Comparison of ENCODE assay signal across 1 cellular context in the genomic region with DNA sequence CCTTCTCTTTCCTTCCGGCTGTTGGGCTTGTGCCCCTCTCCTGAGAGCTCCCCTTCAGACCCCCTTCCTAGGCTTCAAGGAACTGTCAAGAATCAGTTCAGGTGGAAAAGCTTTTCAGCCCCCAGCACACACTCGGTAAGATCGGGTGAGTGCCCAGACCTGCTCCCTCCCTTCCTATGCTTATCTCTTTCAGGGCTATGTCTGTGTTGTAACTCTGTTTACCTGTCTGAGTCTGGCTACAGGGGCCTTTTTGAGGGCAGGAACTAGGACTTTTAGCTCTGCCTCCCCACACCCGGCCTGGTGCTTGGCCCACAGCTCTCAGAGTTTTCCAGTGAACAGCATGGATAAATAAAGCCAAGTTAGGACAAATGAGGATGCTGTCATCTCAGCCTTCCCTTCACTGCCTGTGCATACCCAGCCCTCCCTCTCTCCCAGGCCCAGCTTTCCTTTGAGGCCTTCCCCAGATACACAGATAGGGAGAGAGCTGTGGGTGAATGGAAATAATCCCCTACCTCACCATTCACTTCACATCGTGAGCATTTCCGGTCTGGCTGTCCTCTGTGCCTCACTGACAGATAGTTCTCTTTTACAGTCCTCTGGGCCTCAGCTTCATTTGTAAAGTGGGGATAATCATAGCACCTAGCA.
TF ChIP-seq lines count a peak whose summit lies in the region.

No MANE protein-coding gene starts in this region.

TF ChIP-seq in HepG2, 621 proteins besides CTCF, POLR2A, EP300 and RAD21 (continued from another document and continues in another):
- TF ChIP-seq E2F1 (CRISPR knock-in tag; IDR thresholded peaks at IDR 0.05) (no peak), ZNF34 (CRISPR knock-in tag; IDR thresholded peaks at IDR 0.05; ENCODE audit: borderline replicate concordance) (no peak), ZNF556 (CRISPR knock-in tag; IDR thresholded peaks at IDR 0.05; ENCODE audit: borderline replicate concordance) (peak; percentile 40; the same call in 1 of the 2 replicates), ZNF3 (CRISPR knock-in tag; IDR thresholded peaks at IDR 0.05) (no peak), SMARCE1 (IDR thresholded peaks at IDR 0.05; ENCODE audit: borderline replicate concordance) (no peak), ZNF616 (CRISPR knock-in tag; IDR thresholded peaks at IDR 0.05; ENCODE audit: low read depth) (no peak), SOX5 (CRISPR knock-in tag; IDR thresholded peaks at IDR 0.05; ENCODE audit: borderline replicate concordance) (peak; percentile 80; the same call in 1 of the 2 replicates), PHB2 (IDR thresholded peaks at IDR 0.05; ENCODE audit: partially characterized antibody) (no peak), AGO1 (IDR thresholded peaks at IDR 0.05; ENCODE audit: low read depth, low read length, poor library complexity, severe bottlenecking) (no peak), ZFP36 (IDR thresholded peaks at IDR 0.05; ENCODE audit: borderline replicate concordance, low read depth, low read length, partially characterized antibody) (no peak), ZNF274 (CRISPR knock-in tag; IDR thresholded peaks at IDR 0.05) (no peak), KAT2B (IDR thresholded peaks at IDR 0.05; ENCODE audit: borderline replicate concordance, low read depth, low read length) (no peak), NCOA5 (CRISPR knock-in tag; IDR thresholded peaks at IDR 0.05) (no peak), ZFYVE20 (CRISPR knock-in tag; IDR thresholded peaks at IDR 0.05; ENCODE audit: borderline replicate concordance, low read depth) (no peak), MAFG (CRISPR knock-in tag; IDR thresholded peaks at IDR 0.05) (no peak), SIX1 (CRISPR knock-in tag; IDR thresholded peaks at IDR 0.05; ENCODE audit: borderline replicate concordance) (peak; percentile 85), ZNF318 (CRISPR knock-in tag; IDR thresholded peaks at IDR 0.05) (no peak; the same call in 1 of the 2 replicates), GATA4 (IDR thresholded peaks at IDR 0.05; ENCODE audit: borderline replicate concordance, low read depth) (peak; percentile 92), ZSCAN12 (CRISPR knock-in tag; IDR thresholded peaks at IDR 0.05) (no peak), SRY (CRISPR knock-in tag; IDR thresholded peaks at IDR 0.05) (no peak), ZNF30 (CRISPR knock-in tag; IDR thresholded peaks at IDR 0.05) (no peak), ZNF746 (CRISPR knock-in tag; IDR thresholded peaks at IDR 0.05) (peak; percentile 85), ZNF354B (CRISPR knock-in tag; IDR thresholded peaks at IDR 0.05) (0 out of 2 replicates have a peak, but pooled peaks have one; percentile 60), GABPA (IDR thresholded peaks at IDR 0.05; ENCODE audit: low read depth, low read length) (no peak), GABPA (CRISPR knock-in tag; IDR thresholded peaks at IDR 0.05; ENCODE audit: low read depth) (peak; percentile 67; the same call in 1 of the 2 replicates), CEBPB (IDR thresholded peaks at IDR 0.05; ENCODE audit: borderline replicate concordance, low read depth, low read length) (no peak), RFX3 (CRISPR knock-in tag; IDR thresholded peaks at IDR 0.05) (no peak), ARID5B (CRISPR knock-in tag; IDR thresholded peaks at IDR 0.05) (peak; percentile 90), PLRG1 (conservative IDR thresholded peaks at IDR 0.05) (no peak), ZNF143 (CRISPR knock-in tag; IDR thresholded peaks at IDR 0.05) (0 out of 2 replicates have a peak, but pooled peaks have one; percentile 50), KLF6 (CRISPR knock-in tag; IDR thresholded peaks at IDR 0.05) (no peak), ZNF225 (CRISPR knock-in tag; IDR thresholded peaks at IDR 0.05) (no peak), ZNF629 (CRISPR knock-in tag; conservative IDR thresholded peaks at IDR 0.05) (peak; percentile 57; the same call in 1 of the 2 replicates), ESRRA (CRISPR knock-in tag; IDR thresholded peaks at IDR 0.05; ENCODE audit: low read depth) (no peak), CHD4 (IDR thresholded peaks at IDR 0.05; ENCODE audit: borderline replicate concordance, low read length) (no peak), MED8 (CRISPR knock-in tag; IDR thresholded peaks at IDR 0.05; ENCODE audit: insufficient replicate concordance) (no peak), SRSF1 (optimal IDR thresholded peaks at IDR 0.05; ENCODE audit: low read depth, low read length) (no peak), EHMT2 (IDR thresholded peaks at IDR 0.05; ENCODE audit: borderline replicate concordance, low read depth, low read length) (no peak), ZNF18 (CRISPR knock-in tag; IDR thresholded peaks at IDR 0.05; ENCODE audit: insufficient replicate concordance) (no peak), KAT7 (CRISPR knock-in tag; IDR thresholded peaks at IDR 0.05; ENCODE audit: borderline replicate concordance) (no peak; the same call in 1 of the 2 replicates), FOXA1 (IDR thresholded peaks at IDR 0.05) (no peak), FOXA1 (CRISPR knock-in tag; IDR thresholded peaks at IDR 0.05) (peak; percentile 94), DR1 (CRISPR knock-in tag; IDR thresholded peaks at IDR 0.05) (no peak), ZNF430 (CRISPR knock-in tag; IDR thresholded peaks at IDR 0.05) (peak; percentile 82; the same call in 1 of the 2 replicates)
- TF ChIP-seq, protein P1, sequence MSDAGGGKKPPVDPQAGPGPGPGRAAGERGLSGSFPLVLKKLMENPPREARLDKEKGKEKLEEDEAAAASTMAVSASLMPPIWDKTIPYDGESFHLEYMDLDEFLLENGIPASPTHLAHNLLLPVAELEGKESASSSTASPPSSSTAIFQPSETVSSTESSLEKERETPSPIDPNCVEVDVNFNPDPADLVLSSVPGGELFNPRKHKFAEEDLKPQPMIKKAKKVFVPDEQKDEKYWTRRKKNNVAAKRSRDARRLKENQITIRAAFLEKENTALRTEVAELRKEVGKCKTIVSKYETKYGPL (CRISPR knock-in tag; IDR thresholded peaks at IDR 0.05), result 0 out of 2 replicates have a peak, but pooled peaks have one; percentile 16
- TF ChIP-seq, protein P2, sequence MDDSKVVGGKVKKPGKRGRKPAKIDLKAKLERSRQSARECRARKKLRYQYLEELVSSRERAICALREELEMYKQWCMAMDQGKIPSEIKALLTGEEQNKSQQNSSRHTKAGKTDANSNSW (CRISPR knock-in tag; IDR thresholded peaks at IDR 0.05; ENCODE audit: borderline replicate concordance), result no peak
- TF ChIP-seq, protein P3, sequence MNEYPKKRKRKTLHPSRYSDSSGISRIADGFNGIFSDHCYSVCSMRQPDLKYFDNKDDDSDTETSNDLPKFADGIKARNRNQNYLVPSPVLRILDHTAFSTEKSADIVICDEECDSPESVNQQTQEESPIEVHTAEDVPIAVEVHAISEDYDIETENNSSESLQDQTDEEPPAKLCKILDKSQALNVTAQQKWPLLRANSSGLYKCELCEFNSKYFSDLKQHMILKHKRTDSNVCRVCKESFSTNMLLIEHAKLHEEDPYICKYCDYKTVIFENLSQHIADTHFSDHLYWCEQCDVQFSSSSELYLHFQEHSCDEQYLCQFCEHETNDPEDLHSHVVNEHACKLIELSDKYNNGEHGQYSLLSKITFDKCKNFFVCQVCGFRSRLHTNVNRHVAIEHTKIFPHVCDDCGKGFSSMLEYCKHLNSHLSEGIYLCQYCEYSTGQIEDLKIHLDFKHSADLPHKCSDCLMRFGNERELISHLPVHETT (CRISPR knock-in tag; conservative IDR thresholded peaks at IDR 0.05), result no peak; the same call in 1 of the 2 replicates
- TF ChIP-seq, protein P4, sequence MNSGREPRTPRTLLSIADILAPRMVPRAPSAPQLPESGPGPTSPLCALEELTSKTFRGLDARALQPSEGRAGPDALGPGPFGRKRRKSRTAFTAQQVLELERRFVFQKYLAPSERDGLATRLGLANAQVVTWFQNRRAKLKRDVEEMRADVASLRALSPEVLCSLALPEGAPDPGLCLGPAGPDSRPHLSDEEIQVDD (CRISPR knock-in tag; IDR thresholded peaks at IDR 0.05; ENCODE audit: borderline replicate concordance), result no peak
